18 cellular contexts compared by ENCODE assay signal in the genomic region with DNA sequence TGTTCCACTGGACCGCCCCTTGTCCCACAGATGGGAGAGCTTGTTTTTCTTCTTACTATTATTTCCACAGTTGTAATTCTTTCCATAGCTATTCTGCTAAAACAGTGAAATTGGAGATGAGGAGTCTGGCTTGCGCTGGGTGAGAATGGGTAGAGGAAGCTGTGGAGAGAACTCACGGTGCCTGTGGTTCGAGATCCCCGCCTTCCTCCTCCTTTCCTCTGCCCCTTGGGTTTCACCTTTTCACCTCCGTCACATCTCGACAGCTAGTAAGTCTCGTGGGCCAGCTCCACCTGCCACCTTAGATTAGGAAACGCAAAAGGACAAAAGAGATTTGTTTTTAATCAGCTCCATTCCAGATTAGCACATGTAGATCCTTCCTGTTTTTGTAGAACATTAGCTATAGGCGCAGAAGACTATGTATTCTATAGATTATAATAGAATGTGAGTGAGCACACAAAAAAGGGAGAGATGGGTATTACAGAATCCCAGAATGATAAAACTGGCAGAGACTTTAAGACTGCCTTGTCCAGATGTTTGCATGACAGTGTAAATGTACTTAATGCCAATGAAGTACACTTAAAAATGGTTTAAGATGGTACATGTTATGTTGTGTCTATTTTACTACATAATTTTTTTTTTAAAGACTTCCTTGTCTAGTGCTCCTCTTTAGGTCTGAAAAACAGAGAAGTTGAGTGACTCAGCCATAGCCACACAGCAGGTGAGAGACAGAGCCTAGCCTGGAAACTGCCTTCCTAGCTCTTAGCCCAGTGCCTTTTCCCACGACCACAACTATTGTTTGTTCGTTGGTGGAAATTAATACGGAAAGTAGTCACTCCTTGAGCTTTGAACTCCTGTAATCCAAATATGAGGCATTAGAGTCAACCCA. TPM values are rescaled to one million over a fixed set of nuclear protein-coding genes. Genes with fewer than 3 reads are reported as not detected.
DNase-seq lines count a peak whose midpoint lies in the region; ATAC-seq and TF ChIP-seq lines count a peak whose summit lies in the region.
"Had no signal": no experiment of that assay in that cellular context is flagged by ENCODE, and none has a peak within 500 bp of the region (broad histone marks: within the 10 kb centered on the region; RNA-seq: fewer than 3 reads in every experiment).

No MANE protein-coding gene starts in this region.

- H3K9me3 ChIP-seq in cardiac muscle cell (ENCODE audit: low read depth), result no peaks in the 10 kb centered on the region
- no peaks in the 10 kb centered on the region for H3K9me3 ChIP-seq in adrenal gland (replicated peaks in 1 of 3)
- no peaks in the 10 kb centered on the region for H3K9me3 ChIP-seq in naive thymus-derived CD4-positive, alpha-beta T cell (ENCODE audit: control insufficient read depth in 2 of 3, low read length in 3 of 3)
- no peaks in the 10 kb centered on the region for H3K9me3 ChIP-seq in upper lobe of right lung
- H3K9me3 ChIP-seq: A549 had no signal

- no peaks in the 10 kb centered on the region for H3K9me3 Mint-ChIP-seq in naive thymus-derived CD4-positive, alpha-beta T cell
- H3K9me3 Mint-ChIP-seq: activated T-cell treated with anti-CD3 and anti-CD28 coated beads, Interleukin-2, amount 50 U/mL, for 72 hours; neural progenitor cell; T-helper 2 cell treated with Interferon-gamma antibody and Interleukin-4, amounts not matched to agents 5 μg/mL and 100 μg/mL, for 36 hours had no signal

- peak overlapping the region in 8 of 9 donors; percentile 48 to 91 (median 80) for H3K27ac Mint-ChIP-seq in naive thymus-derived CD4-positive, alpha-beta T cell
- H3K27ac Mint-ChIP-seq: activated T-cell treated with anti-CD3 and anti-CD28 coated beads, Interleukin-2, amount 50 U/mL, for 72 hours; neural progenitor cell; T-helper 2 cell treated with Interferon-gamma antibody and Interleukin-4, amounts not matched to agents 5 μg/mL and 100 μg/mL, for 36 hours had no signal

- ATAC-seq in left ventricle myocardium superior, result no peak
- ATAC-seq in naive thymus-derived CD4-positive, alpha-beta T cell, result peak; percentile 49
- no peak for ATAC-seq in upper lobe of right lung
- no peak for ATAC-seq in HG03159 (IDR thresholded peaks at IDR 0.05; ENCODE audit: unreplicated experiment)
- ATAC-seq: A549; activated T-cell treated with anti-CD3 and anti-CD28 coated beads, Interleukin-2, amount 50 U/mL, for 72 hours; left colon had no signal

- intact Hi-C loops in left ventricle myocardium superior (cut with micrococcal nuclease), result loop anchor here (10.0 kb wide), 1 partner anchor 67 kb away; no protein-coding TSS in a partner anchor
- intact Hi-C loops in adrenal gland (cut with DNase I), result loop anchor here in 1 of 2 donors (10.0 kb wide), 1 partner anchor 187 kb away; no protein-coding TSS in a partner anchor
- intact Hi-C loops in naive thymus-derived CD4-positive, alpha-beta T cell (cut with micrococcal nuclease), result no loop called here
- intact Hi-C loops in upper lobe of right lung (cut with DNase I), result no loop called here

- H3K36me3 ChIP-seq in cardiac muscle cell (peaks cover 33% of the 10 kb centered on the region), adrenal gland (replicated peaks in 1 of 2) (peaks cover 0 to 61% of the 10 kb centered on the region in 2 donors), upper lobe of right lung (peaks cover 48% of the 10 kb centered on the region)
- H3K36me3 ChIP-seq in naive thymus-derived CD4-positive, alpha-beta T cell (ENCODE audit: control insufficient read depth in 2 of 3, insufficient read depth in 3 of 3, low read length in 3 of 3), result peaks cover 11 to 77% (median 17%) of the 10 kb centered on the region in 3 experiments
- H3K36me3 ChIP-seq: neural progenitor cell had no signal

- DNase-seq in cardiac muscle cell (ENCODE audit: low read depth in 1 of 2, low spot score in 1 of 2) (no peak), left ventricle myocardium superior (no peak), adrenal gland (no peak), upper lobe of right lung (no peak), superior temporal gyrus (ENCODE audit: extremely low spot score) (no peak), NCI-H2081 (lab: John Stamatoyannopoulos, UW) (no peak)
- no peak for DNase-seq in naive thymus-derived CD4-positive, alpha-beta T cell
- DNase-seq: activated CD4-positive, alpha-beta T cell treated with anti-CD3 and anti-CD28 coated beads, Interleukin-2, amount 50 U/mL, for 4 hours; activated T-cell treated with anti-CD3 and anti-CD28 coated beads, Interleukin-2, amount 50 U/mL, for 72 hours; amygdala; left colon; NCI-H1092 treated with DMSO at 0.1 percent for 48 hours; stimulated activated naive CD4-positive, alpha-beta T cell treated with Interleukin-2 at 50 U/mL for 16 hours had no signal

- TF ChIP-seq CTCF in cardiac muscle cell (IDR thresholded peaks at IDR 0.05; ENCODE audit: low read depth, low read length) (no peak), adrenal gland (IDR thresholded peaks at IDR 0.05) (no peak), upper lobe of right lung (IDR thresholded peaks at IDR 0.05) (no peak)

- H3K27ac ChIP-seq in cardiac muscle cell (peak overlapping the region; percentile 26), adrenal gland (peak overlapping the region in 3 of 5 donors; percentile 9 to 87 (median 45)), upper lobe of right lung (peak overlapping the region; percentile 28)
- H3K27ac ChIP-seq in naive thymus-derived CD4-positive, alpha-beta T cell (ENCODE audit: low read depth, low read length), result no peak overlapping the region
- H3K27ac ChIP-seq: A549, neural progenitor cell had no signal

- peaks cover 24 to 76% (median 46%) of the 10 kb centered on the region in 7 donors for H3K4me1 Mint-ChIP-seq in naive thymus-derived CD4-positive, alpha-beta T cell

- H3K36me3 Mint-ChIP-seq in naive thymus-derived CD4-positive, alpha-beta T cell, result peaks cover 10 to 64% (median 38%) of the 10 kb centered on the region in 5 donors

- POLR2A ChIA-PET in naive thymus-derived CD4-positive, alpha-beta T cell (lab: Charles Lee), result interaction anchor here (1.2 to 1.4 kb wide), 3 partner anchors 8 to 20 kb away, joined by 3 to 7 read pairs (median 3); no protein-coding TSS in a partner anchor

- H3K27me3 Mint-ChIP-seq in naive thymus-derived CD4-positive, alpha-beta T cell, result no peaks in the 10 kb centered on the region

- CTCF ChIA-PET in naive thymus-derived CD4-positive, alpha-beta T cell (lab: Charles Lee), result interaction anchor here (0.5 to 1.0 kb wide), 2 partner anchors 263 to 270 kb away, joined by 3 to 4 read pairs; no protein-coding TSS in a partner anchor

- H3K4me1 ChIP-seq in cardiac muscle cell (ENCODE audit: low read depth) (peaks cover 17% of the 10 kb centered on the region), adrenal gland (replicated peaks in 1 of 2) (peaks cover 15 to 29% of the 10 kb centered on the region in 2 donors), upper lobe of right lung (peaks cover 31% of the 10 kb centered on the region)
- peaks cover 12 to 31% of the 10 kb centered on the region in 2 donors for H3K4me1 ChIP-seq in naive thymus-derived CD4-positive, alpha-beta T cell (ENCODE audit: control insufficient read depth in 2 of 2, insufficient read depth in 2 of 2, low read length in 2 of 2)
- H3K4me1 ChIP-seq: A549, neural progenitor cell had no signal

- no peak overlapping the region for H3K4me3 Mint-ChIP-seq in naive thymus-derived CD4-positive, alpha-beta T cell
- H3K4me3 Mint-ChIP-seq: activated T-cell treated with anti-CD3 and anti-CD28 coated beads, Interleukin-2, amount 50 U/mL, for 72 hours; neural progenitor cell; T-helper 2 cell treated with Interferon-gamma antibody and Interleukin-4, amounts not matched to agents 5 μg/mL and 100 μg/mL, for 36 hours had no signal

- H3K27me3 ChIP-seq in cardiac muscle cell, result no peaks in the 10 kb centered on the region
- no peaks in the 10 kb centered on the region for H3K27me3 ChIP-seq in adrenal gland
- no peaks in the 10 kb centered on the region for H3K27me3 ChIP-seq in naive thymus-derived CD4-positive, alpha-beta T cell (ENCODE audit: control insufficient read depth in 2 of 2, insufficient read depth in 2 of 2, low read length in 2 of 2)
- H3K27me3 ChIP-seq in upper lobe of right lung, result no peaks in the 10 kb centered on the region
- H3K27me3 ChIP-seq: neural progenitor cell had no signal

- no peak for TF ChIP-seq POLR2A in adrenal gland (IDR thresholded peaks at IDR 0.05)

- H3K4me3 ChIP-seq in cardiac muscle cell, result no peak overlapping the region
- H3K4me3 ChIP-seq in adrenal gland, result no peak overlapping the region
- H3K4me3 ChIP-seq in naive thymus-derived CD4-positive, alpha-beta T cell (ENCODE audit: low read length), result no peak overlapping the region
- no peak overlapping the region for H3K4me3 ChIP-seq in upper lobe of right lung
- H3K4me3 ChIP-seq: A549, neural progenitor cell, skin epidermis had no signal

- 76 to 83% (median 78%) methylated on average over 13 of the region's 13 CpGs for WGBS in adrenal gland, 4 donors

RNA-seq across cellular contexts. Expression of gene TRIB2, which starts 20.7 kb away (rescaled TPM):
- total RNA-seq in cardiac muscle cell (68.4 and 73.2 TPM in 2 replicates), left ventricle myocardium superior (29.4 TPM), adrenal gland (100 to 1,000 TPM in 5 of 8 donors, 10 to 100 TPM in 3; 35.5 to 263 (median 112) TPM), upper lobe of right lung (50.7 TPM)
- polyA plus RNA-seq in cardiac muscle cell (42.3 and 62.9 TPM in 2 replicates), adrenal gland (100 to 1,000 TPM in 2 of 3 donors, 10 to 100 TPM in 1; 37.9 to 130 (median 117) TPM)
- 100 to 1,000 TPM in 3 of 5 experiments, 10 to 100 TPM in 2; 63.1 to 125 (median 110) TPM for total RNA-seq in naive thymus-derived CD4-positive, alpha-beta T cell
- 10 to 100 TPM; 41.3 to 57.7 TPM for polyA plus RNA-seq in naive thymus-derived CD4-positive, alpha-beta T cell
